8 cellular contexts compared by ENCODE assay signal in genomic region chr5:139562847-139563246, GRCh38. TPM values are rescaled to one million over a fixed set of nuclear protein-coding genes. Genes with fewer than 3 reads are reported as not detected.
DNase-seq lines count a peak whose midpoint lies in the region; ATAC-seq, FAIRE-seq and TF ChIP-seq lines count a peak whose summit lies in the region.

No MANE protein-coding gene starts in this region.

- no peak overlapping the region for H2AFZ ChIP-seq in keratinocyte (ENCODE audit: control insufficient read depth, low read length)

- no peaks in the 10 kb centered on the region for H3K9me3 ChIP-seq in keratinocyte (ENCODE audit: control insufficient read depth, low read depth, low read length)
- no peaks in the 10 kb centered on the region for H3K9me3 ChIP-seq in testis

- H3K4me1 Mint-ChIP-seq in activated CD4-positive, alpha-beta T cell treated with anti-CD3 and anti-CD28 coated beads, Interleukin-2, amount 10 ng/mL, durations not matched to agents 24 days and 14 days: peaks cover 44% of the 10 kb centered on the region
- H3K4me1 Mint-ChIP-seq in activated T-helper 2 cell treated with anti-CD3 and anti-CD28 coated beads, Interferon-gamma antibody, Interleukin-2, Interleukin-4, amounts not matched to agents 10 μg/mL and 5 μg/mL and 100 μg/mL, durations not matched to agents 14 hours and 24 hours and 36 hours (ENCODE audit: low read depth): peaks cover 41% of the 10 kb centered on the region

- TF ChIP-seq CTCF in keratinocyte (optimal IDR thresholded peaks at IDR 0.05 in 1 of 3, IDR thresholded peaks at IDR 0.05 in 1 of 3, conservative IDR thresholded peaks at IDR 0.05 in 1 of 3; ENCODE audit: extremely low read depth in 1 of 3, insufficient read depth in 2 of 3, low read length in 3 of 3) (no peak), testis (IDR thresholded peaks at IDR 0.05) (no peak)

- no peaks in the 10 kb centered on the region for H3K27me3 Mint-ChIP-seq in activated CD4-positive, alpha-beta T cell treated with anti-CD3 and anti-CD28 coated beads, Interleukin-2, amount 10 ng/mL, durations not matched to agents 24 days and 14 days
- no peaks in the 10 kb centered on the region for H3K27me3 Mint-ChIP-seq in activated T-helper 2 cell treated with anti-CD3 and anti-CD28 coated beads, Interferon-gamma antibody, Interleukin-2, Interleukin-4, amounts not matched to agents 10 μg/mL and 5 μg/mL and 100 μg/mL, durations not matched to agents 14 hours and 24 hours and 36 hours (ENCODE audit: low read depth)

- peak overlapping the region; percentile 79 for H3K9ac ChIP-seq in keratinocyte (ENCODE audit: control insufficient read depth, extremely low read depth, insufficient read depth, low read length)

- no peaks in the 10 kb centered on the region for H3K9me3 Mint-ChIP-seq in activated CD4-positive, alpha-beta T cell treated with anti-CD3 and anti-CD28 coated beads, Interleukin-2, amount 10 ng/mL, durations not matched to agents 24 days and 14 days
- H3K9me3 Mint-ChIP-seq in activated T-helper 2 cell treated with anti-CD3 and anti-CD28 coated beads, Interferon-gamma antibody, Interleukin-2, Interleukin-4, amounts not matched to agents 10 μg/mL and 5 μg/mL and 100 μg/mL, durations not matched to agents 14 hours and 24 hours and 36 hours: no peaks in the 10 kb centered on the region

- peaks cover 11% of the 10 kb centered on the region for H3K4me1 ChIP-seq in keratinocyte (ENCODE audit: control insufficient read depth, extremely low read depth, insufficient read depth, low read length)
- peaks cover 34% of the 10 kb centered on the region for H3K4me1 ChIP-seq in testis

- no peak for TF ChIP-seq POLR2A in testis (IDR thresholded peaks at IDR 0.05)

- H3K36me3 ChIP-seq in keratinocyte (ENCODE audit: control insufficient read depth in 2 of 2, extremely low read depth in 1 of 2, insufficient read depth in 2 of 2, low read length in 2 of 2): peaks cover 0 to 12% of the 10 kb centered on the region in 2 experiments
- H3K36me3 ChIP-seq in testis (ENCODE audit: low read depth, missing control alignments): no peaks in the 10 kb centered on the region

- H3K36me3 Mint-ChIP-seq in activated CD4-positive, alpha-beta T cell treated with anti-CD3 and anti-CD28 coated beads, Interleukin-2, amount 10 ng/mL, durations not matched to agents 24 days and 14 days (ENCODE audit: low read depth): peaks cover 32% of the 10 kb centered on the region
- H3K36me3 Mint-ChIP-seq in activated T-helper 2 cell treated with anti-CD3 and anti-CD28 coated beads, Interferon-gamma antibody, Interleukin-2, Interleukin-4, amounts not matched to agents 10 μg/mL and 5 μg/mL and 100 μg/mL, durations not matched to agents 14 hours and 24 hours and 36 hours (ENCODE audit: low read depth): peaks cover 48% of the 10 kb centered on the region

- peak overlapping the region; percentile 94 for H3K27ac Mint-ChIP-seq in activated CD4-positive, alpha-beta T cell treated with anti-CD3 and anti-CD28 coated beads, Interleukin-2, amount 10 ng/mL, durations not matched to agents 24 days and 14 days
- peak overlapping the region; percentile 85 for H3K27ac Mint-ChIP-seq in activated T-helper 2 cell treated with anti-CD3 and anti-CD28 coated beads, Interferon-gamma antibody, Interleukin-2, Interleukin-4, amounts not matched to agents 10 μg/mL and 5 μg/mL and 100 μg/mL, durations not matched to agents 14 hours and 24 hours and 36 hours

- dilution Hi-C loops in keratinocyte (cut with MboI; ENCODE audit: extremely low pct_ligation_motif_present, low sequenced_read_pairs): no loop called here

- H3K4me2 ChIP-seq in keratinocyte (ENCODE audit: control insufficient read depth, extremely low read depth, insufficient read depth, low read depth, low read length): peak overlapping the region; percentile 91

- intact Hi-C loops in activated CD4-positive, alpha-beta T cell treated with anti-CD3 and anti-CD28 coated beads, Interleukin-2, amount 10 ng/mL, durations not matched to agents 24 days and 14 days (cut with micrococcal nuclease): loop anchor here (2.0 to 10.0 kb wide), 5 partner anchors 34 to 1018 kb away; partner anchors contain the start of genes ANKHD1, DNAJC18 and ETF1
- intact Hi-C loops in activated T-helper 2 cell treated with anti-CD3 and anti-CD28 coated beads, Interferon-gamma antibody, Interleukin-2, Interleukin-4, amounts not matched to agents 10 μg/mL and 5 μg/mL and 100 μg/mL, durations not matched to agents 14 hours and 24 hours and 36 hours (cut with micrococcal nuclease): loop anchor here (1.0 to 10.0 kb wide), 6 partner anchors 12 to 1386 kb away; partner anchors contain the start of genes ANKHD1, BRD8, KIF20A and MATR3
- intact Hi-C loops in testis (cut with DNase I; ENCODE audit: low total_unique reads): no loop called here

- peak overlapping the region; percentile 98 for H3K4me3 Mint-ChIP-seq in activated CD4-positive, alpha-beta T cell treated with anti-CD3 and anti-CD28 coated beads, Interleukin-2, amount 10 ng/mL, durations not matched to agents 24 days and 14 days
- peak overlapping the region; percentile 93 for H3K4me3 Mint-ChIP-seq in activated T-helper 2 cell treated with anti-CD3 and anti-CD28 coated beads, Interferon-gamma antibody, Interleukin-2, Interleukin-4, amounts not matched to agents 10 μg/mL and 5 μg/mL and 100 μg/mL, durations not matched to agents 14 hours and 24 hours and 36 hours (ENCODE audit: low read depth)

- peaks cover 62% of the 10 kb centered on the region for H3K79me2 ChIP-seq in keratinocyte (ENCODE audit: control insufficient read depth, insufficient read depth, low read length)

- H3K9me1 ChIP-seq in keratinocyte (ENCODE audit: control insufficient read depth, extremely low read depth, insufficient read depth, low read length): no peaks in the 10 kb centered on the region

- no peak for ATAC-seq in HG03460 (IDR thresholded peaks at IDR 0.05; ENCODE audit: unreplicated experiment)

- H3K27ac ChIP-seq in keratinocyte (ENCODE audit: control insufficient read depth, insufficient read depth, low read length): peak overlapping the region; percentile 61
- H3K27ac ChIP-seq in testis: peak overlapping the region; percentile 98 to 99

- H3K27me3 ChIP-seq in keratinocyte (ENCODE audit: control insufficient read depth, extremely low read depth, insufficient read depth, low read length) (no peaks in the 10 kb centered on the region), testis (no peaks in the 10 kb centered on the region)

- WGBS in testis, 2 donors: 20 to 23% methylated on average over 5 of the region's 5 CpGs

- no peak for FAIRE-seq in keratinocyte (lab: Jason Lieb, UNC)

- peak; percentile 67 for DNase-seq in activated CD4-positive, alpha-beta T cell treated with anti-CD3 and anti-CD28 coated beads, Interleukin-2, amount 10 ng/mL, durations not matched to agents 24 days and 14 days
- no peak for DNase-seq in activated CD4-positive, alpha-beta T cell treated with anti-CD3 and anti-CD28 coated beads for 1 hour
- no peak for DNase-seq in activated T-helper 2 cell treated with anti-CD3 and anti-CD28 coated beads, Interferon-gamma antibody, Interleukin-2, Interleukin-4, amounts not matched to agents 10 μg/mL and 5 μg/mL and 100 μg/mL, durations not matched to agents 14 hours and 24 hours and 36 hours (ENCODE audit: low spot score)
- no peak for DNase-seq in keratinocyte (ENCODE audit: low read depth, low spot score)
- DNase-seq in testis: no peak
- DNase-seq in effector CD8-positive, alpha-beta T cell (lab: John Stamatoyannopoulos, UW): no peak
- no peak for DNase-seq in cerebellar nuclear complex (lab: John Stamatoyannopoulos, UW)

- peaks cover 12% of the 10 kb centered on the region for H4K20me1 ChIP-seq in keratinocyte (ENCODE audit: control insufficient read depth, extremely low read depth, insufficient read depth, low read length)

- H3K4me3 ChIP-seq in keratinocyte (ENCODE audit: control insufficient read depth in 2 of 3, extremely low read depth in 1 of 3, insufficient read depth in 2 of 3, low read depth in 1 of 3, low read length in 3 of 3): peak overlapping the region; percentile 78 to 95 (median 93)
- peak overlapping the region; percentile 100 for H3K4me3 ChIP-seq in testis

RNA-seq across cellular contexts. Expression of gene UBE2D2, which starts 1.7 kb away (rescaled TPM):
- total RNA-seq in activated CD4-positive, alpha-beta T cell treated with anti-CD3 and anti-CD28 coated beads, Interleukin-2, amount 10 ng/mL, durations not matched to agents 24 days and 14 days: 272 and 275 TPM in 2 replicates
- total RNA-seq in activated T-helper 2 cell treated with anti-CD3 and anti-CD28 coated beads, Interferon-gamma antibody, Interleukin-2, Interleukin-4, amounts not matched to agents 10 μg/mL and 5 μg/mL and 100 μg/mL, durations not matched to agents 14 hours and 24 hours and 36 hours: 249 and 262 TPM in 2 replicates
- polyA plus RNA-seq in keratinocyte: 49.8 to 127 TPM (median 65.7 TPM) in 3 replicates
- 99.6 TPM for polyA plus RNA-seq in keratinocyte (2011; ENCODE audit: low read depth)
- 57.7 and 135 TPM in 2 replicates for polyA plus RNA-seq in keratinocyte (2011; cell fraction: cytosol; rRNA removed)
- 27.8 and 39.6 TPM in 2 replicates for polyA plus RNA-seq in keratinocyte (2011; cell fraction: nucleus; rRNA removed)
- 149 and 178 TPM in 2 replicates for polyA plus RNA-seq in keratinocyte (2012; ENCODE audit: low replicate concordance)
- polyA minus RNA-seq in keratinocyte: 22.0 to 75.4 TPM (median 30.1 TPM) in 3 replicates
- 54.1 TPM for polyA minus RNA-seq in keratinocyte (2011; cell fraction: cytosol; rRNA and poly(A)+ RNA removed)
- 13.2 and 17.5 TPM in 2 replicates for polyA minus RNA-seq in keratinocyte (2011; cell fraction: nucleus; rRNA and poly(A)+ RNA removed)
- 100 to 1,000 TPM; 102 to 116 TPM for total RNA-seq in testis
- polyA plus RNA-seq in testis (ENCODE audit: insufficient read depth, low read depth, low replicate concordance): 386 TPM
